In the genomic region with DNA sequence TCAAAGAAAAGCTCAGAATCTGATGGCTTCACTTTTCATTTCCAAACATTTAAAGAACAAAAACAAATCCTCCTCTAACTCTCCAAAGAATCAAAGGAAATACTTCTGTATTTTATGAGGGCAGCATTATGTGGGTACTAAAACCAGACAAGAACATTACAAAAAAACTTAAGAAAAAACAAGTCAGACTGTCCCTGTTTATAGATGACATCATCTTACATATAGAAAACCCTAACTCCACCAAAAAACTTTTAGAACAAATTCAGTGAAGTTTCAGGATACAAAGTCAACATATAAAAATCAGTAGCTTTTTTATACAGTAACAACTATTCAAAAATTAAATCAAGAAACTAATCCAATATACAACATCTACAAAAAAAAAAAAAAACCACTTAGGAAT, we compare ENCODE assay signal across 27 cellular contexts.
DNase-seq lines count a peak whose midpoint lies in the region; ATAC-seq, FAIRE-seq and TF ChIP-seq lines count a peak whose summit lies in the region.
"Had no signal": no experiment of that assay in that cellular context is flagged by ENCODE, and none has a peak within 500 bp of the region (broad histone marks: within the 10 kb centered on the region; RNA-seq: fewer than 3 reads in every experiment).

No MANE protein-coding gene starts in this region.

- in situ Hi-C loops in HepG2 (cut with HindIII; ENCODE audit: extremely low pct_ligation_motif_present, low pct_unique_long_range_greater_than_20kb) = no loop called here

- no peak overlapping the region for H2AFZ ChIP-seq in HepG2 (ENCODE audit: low read length)

- TF ChIP-seq CTCF in HepG2 (CRISPR knock-in tag; IDR thresholded peaks at IDR 0.05) (no peak), right lobe of liver (IDR thresholded peaks at IDR 0.05) (no peak), HEK293 (tag by site-specific recombination; IDR thresholded peaks at IDR 0.05) (no peak), kidney (IDR thresholded peaks at IDR 0.05; ENCODE audit: borderline replicate concordance, extremely low read depth, insufficient read depth) (no peak), upper lobe of right lung (IDR thresholded peaks at IDR 0.05) (no peak)

- DNase-seq in HepG2 (ENCODE audit: low spot score) (no peak), right lobe of liver (no peak), kidney (no peak), medulla oblongata (ENCODE audit: extremely low spot score) (no peak), Kasumi-1 (lab: John Stamatoyannopoulos, UW) (no peak), upper lobe of right lung (no peak)
- DNase-seq: ACHN; BE2C; C1 segment of cervical spinal cord; CD4-positive, alpha-beta memory T cell; CD4-positive, CD25-positive, alpha-beta regulatory T cell; CD8-positive, alpha-beta memory T cell; COR-L47; DMS 273 treated with DMSO at 0.1 percent for 48 hours; DMS153; DMS53; DMS79; DND-41; EL; GF-D8 had no signal

- TF ChIP-seq POLR2A in HepG2 (IDR thresholded peaks at IDR 0.05; ENCODE audit: insufficient read depth in 1 of 2, low read depth in 2 of 2, low read length in 2 of 2) = no peak
- TF ChIP-seq POLR2A in right lobe of liver (IDR thresholded peaks at IDR 0.05) = no peak

- BruUV-seq in HepG2 (replicated peaks; lab: Mats Ljungman, UMichigan) = no TSS peak

- no peak overlapping the region for H3K4me2 ChIP-seq in HepG2 (ENCODE audit: low read depth, low read length)
- H3K4me2 ChIP-seq: BLaER1 had no signal

- ATAC-seq in HepG2 (no peak), right lobe of liver (no peak), upper lobe of right lung (no peak)

- H3K9me3 ChIP-seq in HepG2 (ENCODE audit: low read length) (no peaks in the 10 kb centered on the region), right lobe of liver (no peaks in the 10 kb centered on the region), HEK293 (ENCODE audit: control insufficient read depth, insufficient read depth, low read depth, low read length) (no peaks in the 10 kb centered on the region), kidney (ENCODE audit: control insufficient read depth in 1 of 2, low read length in 2 of 2) (no peaks in the 10 kb centered on the region), upper lobe of right lung (no peaks in the 10 kb centered on the region)
- H3K9me3 ChIP-seq: BE2C had no signal

- H3K79me2 ChIP-seq in HepG2 (ENCODE audit: insufficient read depth, low read length) = no peaks in the 10 kb centered on the region

- H3K27me3 ChIP-seq in HepG2 (ENCODE audit: control insufficient read depth in 1 of 2, insufficient read depth in 2 of 2, low read length in 2 of 2) (no peaks in the 10 kb centered on the region), right lobe of liver (no peaks in the 10 kb centered on the region), upper lobe of right lung (no peaks in the 10 kb centered on the region)
- H3K27me3 ChIP-seq: BE2C, BLaER1 had no signal

- CTCF ChIA-PET in HepG2 (lab: Yijun Ruan, JAX; ENCODE audit: low intra/inter-chr PET ratio, low total read pairs) = no interaction called here
- CTCF ChIA-PET in HEK293 (lab: Yijun Ruan, JAX) = interaction anchor here (0.6 kb wide), 1 partner anchor 12 kb away, joined by 7 read pairs; no protein-coding TSS in a partner anchor

- H3K4me1 ChIP-seq in HepG2 (ENCODE audit: insufficient read depth, low read length) (no peaks in the 10 kb centered on the region), right lobe of liver (no peaks in the 10 kb centered on the region), HEK293 (ENCODE audit: control insufficient read depth, insufficient read depth, low read length) (no peaks in the 10 kb centered on the region), kidney (ENCODE audit: control insufficient read depth in 1 of 2, insufficient read depth in 1 of 2, low read depth in 1 of 2, low read length in 2 of 2) (no peaks in the 10 kb centered on the region), upper lobe of right lung (no peaks in the 10 kb centered on the region)
- H3K4me1 ChIP-seq: BE2C had no signal

- H3K27ac ChIP-seq in HepG2 (ENCODE audit: extremely low read length, insufficient read depth, low read length) (no peak overlapping the region), right lobe of liver (no peak overlapping the region), HEK293 (ENCODE audit: extremely low read depth, low read depth, low read length) (no peak overlapping the region), kidney (ENCODE audit: low read depth in 2 of 2, low read length in 2 of 2) (no peak overlapping the region), upper lobe of right lung (no peak overlapping the region)
- H3K27ac ChIP-seq: 22Rv1, BLaER1 had no signal

- H3K36me3 ChIP-seq in HepG2 (replicated peaks in 1 of 2; ENCODE audit: control insufficient read depth in 1 of 2, insufficient read depth in 2 of 2, low read length in 2 of 2) (no peaks in the 10 kb centered on the region), right lobe of liver (no peaks in the 10 kb centered on the region), HEK293 (ENCODE audit: control insufficient read depth in 2 of 2, insufficient read depth in 1 of 2, low read length in 2 of 2) (no peaks in the 10 kb centered on the region), kidney (ENCODE audit: control insufficient read depth in 1 of 2, insufficient read depth in 2 of 2, low read length in 2 of 2) (no peaks in the 10 kb centered on the region), upper lobe of right lung (no peaks in the 10 kb centered on the region)
- H3K36me3 ChIP-seq: BE2C, BLaER1 had no signal

- FAIRE-seq in HepG2 (lab: Jason Lieb, UNC) (no peak), colon (lab: Jason Lieb, UNC) (peak; percentile 80), kidney (lab: Jason Lieb, UNC) (peak; percentile 64)
- FAIRE-seq: GM12892, GM18507, GM19239 had no signal

- H4K20me1 ChIP-seq in HepG2 (ENCODE audit: insufficient read depth, low read length) = no peaks in the 10 kb centered on the region
- H4K20me1 ChIP-seq: BLaER1 had no signal

- TF ChIP-seq RAD21 in HepG2 (CRISPR knock-in tag; IDR thresholded peaks at IDR 0.05) = no peak

- no peak overlapping the region for H3K4me3 ChIP-seq in HepG2 (replicated peaks in 1 of 3; ENCODE audit: insufficient read depth in 1 of 3, low read depth in 2 of 3, low read length in 3 of 3)
- no peak overlapping the region for H3K4me3 ChIP-seq in right lobe of liver
- no peak overlapping the region for H3K4me3 ChIP-seq in HEK293 (ENCODE audit: low read depth, low read length)
- H3K4me3 ChIP-seq in kidney (ENCODE audit: low read length in 2 of 2) = no peak overlapping the region
- H3K4me3 ChIP-seq in upper lobe of right lung = no peak overlapping the region
- H3K4me3 ChIP-seq: BLaER1 had no signal

- intact Hi-C loops in HepG2 (cut with micrococcal nuclease; ENCODE audit: unreplicated experiment) (no loop called here), right lobe of liver (cut with DNase I) (no loop called here), kidney (cut with DNase I) (no loop called here), upper lobe of right lung (cut with DNase I) (no loop called here)

- TF ChIP-seq EP300 in HepG2 (IDR thresholded peaks at IDR 0.05; ENCODE audit: low read depth in 2 of 2, low read length in 2 of 2) (no peak), HepG2 (CRISPR knock-in tag; IDR thresholded peaks at IDR 0.05; ENCODE audit: borderline replicate concordance) (no peak)

- POLR2A ChIA-PET in HepG2 (lab: Yijun Ruan, JAX) (no interaction called here), HEK293 (lab: Yijun Ruan, JAX) (no interaction called here)

- H3K9ac ChIP-seq in HepG2 (ENCODE audit: insufficient read depth, low read depth, low read length) (no peak overlapping the region), kidney (ENCODE audit: low read length in 2 of 2) (no peak overlapping the region)
- H3K9ac ChIP-seq: BLaER1 had no signal

TF ChIP-seq in HepG2, 621 proteins besides CTCF, POLR2A, EP300 and RAD21:
- no peak for TF ChIP-seq ZNF260 (CRISPR knock-in tag; IDR thresholded peaks at IDR 0.05; ENCODE audit: borderline replicate concordance, low read depth)
- peak; percentile 87 for TF ChIP-seq ATF7 (IDR thresholded peaks at IDR 0.05)
- no peak for TF ChIP-seq ATF7 (CRISPR knock-in tag; IDR thresholded peaks at IDR 0.05)

TF ChIP-seq in HEK293, 187 proteins besides CTCF, POLR2A, EP300 and RAD21:
- TF ChIP-seq, protein P1, sequence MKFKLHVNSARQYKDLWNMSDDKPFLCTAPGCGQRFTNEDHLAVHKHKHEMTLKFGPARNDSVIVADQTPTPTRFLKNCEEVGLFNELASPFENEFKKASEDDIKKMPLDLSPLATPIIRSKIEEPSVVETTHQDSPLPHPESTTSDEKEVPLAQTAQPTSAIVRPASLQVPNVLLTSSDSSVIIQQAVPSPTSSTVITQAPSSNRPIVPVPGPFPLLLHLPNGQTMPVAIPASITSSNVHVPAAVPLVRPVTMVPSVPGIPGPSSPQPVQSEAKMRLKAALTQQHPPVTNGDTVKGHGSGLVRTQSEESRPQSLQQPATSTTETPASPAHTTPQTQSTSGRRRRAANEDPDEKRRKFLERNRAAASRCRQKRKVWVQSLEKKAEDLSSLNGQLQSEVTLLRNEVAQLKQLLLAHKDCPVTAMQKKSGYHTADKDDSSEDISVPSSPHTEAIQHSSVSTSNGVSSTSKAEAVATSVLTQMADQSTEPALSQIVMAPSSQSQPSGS (tag by site-specific recombination; IDR thresholded peaks at IDR 0.05; ENCODE audit: low read depth) = peak; percentile 80; the same call in 1 of the 2 replicates
- TF ChIP-seq ZNF707 (tag by site-specific recombination; IDR thresholded peaks at IDR 0.05) = no peak
- TF ChIP-seq ZNF2 (tag by site-specific recombination; IDR thresholded peaks at IDR 0.05) = no peak
- no peak for TF ChIP-seq ZNF311 (tag by site-specific recombination; IDR thresholded peaks at IDR 0.05; ENCODE audit: borderline replicate concordance)
